Comparison of ENCODE assay signal across 8 cellular contexts in genomic region chr13:98142427-98143156, GRCh38. TPM values are rescaled to one million over a fixed set of nuclear protein-coding genes. Genes with fewer than 3 reads are reported as not detected.
DNase-seq lines count a peak whose midpoint lies in the region; ATAC-seq and TF ChIP-seq lines count a peak whose summit lies in the region.

A gene with protein sequence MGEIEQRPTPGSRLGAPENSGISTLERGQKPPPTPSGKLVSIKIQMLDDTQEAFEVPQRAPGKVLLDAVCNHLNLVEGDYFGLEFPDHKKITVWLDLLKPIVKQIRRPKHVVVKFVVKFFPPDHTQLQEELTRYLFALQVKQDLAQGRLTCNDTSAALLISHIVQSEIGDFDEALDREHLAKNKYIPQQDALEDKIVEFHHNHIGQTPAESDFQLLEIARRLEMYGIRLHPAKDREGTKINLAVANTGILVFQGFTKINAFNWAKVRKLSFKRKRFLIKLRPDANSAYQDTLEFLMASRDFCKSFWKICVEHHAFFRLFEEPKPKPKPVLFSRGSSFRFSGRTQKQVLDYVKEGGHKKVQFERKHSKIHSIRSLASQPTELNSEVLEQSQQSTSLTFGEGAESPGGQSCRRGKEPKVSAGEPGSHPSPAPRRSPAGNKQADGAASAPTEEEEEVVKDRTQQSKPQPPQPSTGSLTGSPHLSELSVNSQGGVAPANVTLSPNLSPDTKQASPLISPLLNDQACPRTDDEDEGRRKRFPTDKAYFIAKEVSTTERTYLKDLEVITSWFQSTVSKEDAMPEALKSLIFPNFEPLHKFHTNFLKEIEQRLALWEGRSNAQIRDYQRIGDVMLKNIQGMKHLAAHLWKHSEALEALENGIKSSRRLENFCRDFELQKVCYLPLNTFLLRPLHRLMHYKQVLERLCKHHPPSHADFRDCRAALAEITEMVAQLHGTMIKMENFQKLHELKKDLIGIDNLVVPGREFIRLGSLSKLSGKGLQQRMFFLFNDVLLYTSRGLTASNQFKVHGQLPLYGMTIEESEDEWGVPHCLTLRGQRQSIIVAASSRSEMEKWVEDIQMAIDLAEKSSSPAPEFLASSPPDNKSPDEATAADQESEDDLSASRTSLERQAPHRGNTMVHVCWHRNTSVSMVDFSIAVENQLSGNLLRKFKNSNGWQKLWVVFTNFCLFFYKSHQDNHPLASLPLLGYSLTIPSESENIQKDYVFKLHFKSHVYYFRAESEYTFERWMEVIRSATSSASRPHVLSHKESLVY (plus strand): TSS chr13:98143094. CDS start chr13:98213243, 70,149 bp downstream.

- no peaks in the 10 kb centered on the region for H3K9me3 ChIP-seq in subcutaneous abdominal adipose tissue (ENCODE audit: control insufficient read depth in 5 of 5, low read length in 5 of 5)

- ATAC-seq in HG02588 (IDR thresholded peaks at IDR 0.05; ENCODE audit: unreplicated experiment): peak; percentile 78
- ATAC-seq in activated B cell treated with CpG ODN at 0.5 μM for 24 hours (ENCODE audit: low read depth): peak; percentile 72

- POLR2A ChIA-PET in activated B cell treated with CpG ODN at 0.5 μM for 24 hours (lab: Charles Lee): no interaction called here

- H3K4me1 ChIP-seq in mesendoderm (ENCODE audit: control insufficient read depth, low read depth, low read length) (peaks cover 9% of the 10 kb centered on the region), subcutaneous abdominal adipose tissue (ENCODE audit: control insufficient read depth in 5 of 5, insufficient read depth in 5 of 5, low read length in 5 of 5) (peaks cover 0 to 26% (median 23%) of the 10 kb centered on the region in 5 donors)

- no peak within 1 kb of the TSS for H4K8ac ChIP-seq in mesendoderm (ENCODE audit: low read depth, low read length)

- peaks cover 3% of the 10 kb centered on the region for H3K79me1 ChIP-seq in mesendoderm (ENCODE audit: low read length)

- H4K5ac ChIP-seq in mesendoderm (ENCODE audit: low read length): no peak within 1 kb of the TSS

- H3K9ac ChIP-seq in mesendoderm (ENCODE audit: low read length) (peak within 1 kb of the TSS; percentile 78), subcutaneous abdominal adipose tissue (ENCODE audit: low read length in 5 of 5) (peak within 1 kb of the TSS; percentile 70 to 76 (median 72))

- peaks cover 31% of the 10 kb centered on the region for H3K79me2 ChIP-seq in mesendoderm (ENCODE audit: control insufficient read depth, insufficient read depth, low read length)

- no peak within 1 kb of the TSS for H2BK5ac ChIP-seq in mesendoderm (ENCODE audit: low read length)

- peak within 1 kb of the TSS; percentile 86 for H3K4me2 ChIP-seq in mesendoderm (ENCODE audit: low read length)

- DNase-seq in activated CD8-positive, alpha-beta memory T cell treated with anti-CD3 and anti-CD28 coated beads for 24 hours: peak; percentile 67
- no peak for DNase-seq in activated CD8-positive, alpha-beta memory T cell treated with anti-CD3 and anti-CD28 coated beads, Interleukin-2, amount 50 U/mL, for 4 hours
- DNase-seq in NCI-H1417 treated with DMSO at 0.1 percent for 48 hours (lab: John Stamatoyannopoulos, UW) (peak; percentile 76), activated B cell treated with CpG ODN at 0.5 μM for 24 hours (peak; percentile 32), epidermal melanocyte (ENCODE audit: insufficient read length, low spot score) (peak; percentile 72), mesendoderm (peak; percentile 84)

- H2BK15ac ChIP-seq in mesendoderm (replicated peaks; ENCODE audit: low read depth): peak within 1 kb of the TSS; percentile 79

- peak within 1 kb of the TSS; percentile 88 for H3K27ac ChIP-seq in mesendoderm (ENCODE audit: low read depth, low read length)
- H3K27ac ChIP-seq in subcutaneous abdominal adipose tissue (ENCODE audit: low read depth, low read length): peak within 1 kb of the TSS; percentile 46

- H3K27me3 Mint-ChIP-seq in activated B cell treated with CpG ODN at 0.5 μM for 24 hours: peaks cover 44% of the 10 kb centered on the region

- H3K56ac ChIP-seq in mesendoderm (ENCODE audit: low read length): peak within 1 kb of the TSS; percentile 94

- no peaks in the 10 kb centered on the region for H3K36me3 Mint-ChIP-seq in activated B cell treated with CpG ODN at 0.5 μM for 24 hours (ENCODE audit: low read depth)

- no peak within 1 kb of the TSS for H2AK5ac ChIP-seq in mesendoderm (ENCODE audit: low read length)

- H3K4me3 ChIP-seq in mesendoderm (ENCODE audit: low read length) (peak within 1 kb of the TSS; percentile 81), subcutaneous abdominal adipose tissue (ENCODE audit: low read depth in 1 of 5, low read length in 5 of 5) (peak within 1 kb of the TSS; percentile 72 to 83 (median 73))

- H3K36me3 ChIP-seq in mesendoderm (ENCODE audit: control insufficient read depth, insufficient read depth, low read length) (no peaks in the 10 kb centered on the region), subcutaneous abdominal adipose tissue (ENCODE audit: control insufficient read depth in 5 of 5, insufficient read depth in 5 of 5, low read length in 5 of 5) (no peaks in the 10 kb centered on the region)

- H3K4me1 Mint-ChIP-seq in activated B cell treated with CpG ODN at 0.5 μM for 24 hours: peaks cover 18% of the 10 kb centered on the region

- intact Hi-C loops in activated B cell treated with CpG ODN at 0.5 μM for 24 hours (cut with micrococcal nuclease): loop anchor here (10.0 kb wide), 1 partner anchor 532 kb away; no protein-coding TSS in a partner anchor

- H3K18ac ChIP-seq in mesendoderm (ENCODE audit: low read length): peak within 1 kb of the TSS; percentile 100

- TF ChIP-seq CTCF in activated B cell treated with CpG ODN at 0.5 μM for 24 hours (IDR thresholded peaks at IDR 0.05): no peak

- WGBS in mesendoderm (ENCODE audit: extremely low coverage, insufficient coverage, low lambda C conversion rate): no CpG with 5 or more reads among the region's 95 CpGs

- CTCF ChIA-PET in activated B cell treated with CpG ODN at 0.5 μM for 24 hours (lab: Charles Lee): no interaction called here

- no peak within 1 kb of the TSS for H3K27ac Mint-ChIP-seq in activated B cell treated with CpG ODN at 0.5 μM for 24 hours

- no peaks in the 10 kb centered on the region for H3K9me3 Mint-ChIP-seq in activated B cell treated with CpG ODN at 0.5 μM for 24 hours

- H3K4me3 Mint-ChIP-seq in activated B cell treated with CpG ODN at 0.5 μM for 24 hours: peak within 1 kb of the TSS; percentile 70

- no peak within 1 kb of the TSS for H3K23ac ChIP-seq in mesendoderm (ENCODE audit: low read length)

- H3K27me3 ChIP-seq in mesendoderm (ENCODE audit: insufficient read depth, low read length, poor library complexity) (no peaks in the 10 kb centered on the region), subcutaneous abdominal adipose tissue (ENCODE audit: control insufficient read depth in 5 of 5, insufficient read depth in 4 of 5, low read length in 5 of 5) (no peaks in the 10 kb centered on the region)

- H3K4ac ChIP-seq in mesendoderm (ENCODE audit: low read depth, low read length): peak within 1 kb of the TSS; percentile 99

- H2BK120ac ChIP-seq in mesendoderm (ENCODE audit: low read depth, low read length): peak within 1 kb of the TSS; percentile 97

RNA-seq across cellular contexts. Expression of the gene that starts here (rescaled TPM):
- total RNA-seq in activated B cell treated with CpG ODN at 0.5 μM for 24 hours: 0.95 and 2.1 TPM in 2 replicates
- 92.7 TPM for polyA plus RNA-seq in mesendoderm (2013, experiment 1 of 2)
- 92.0 TPM for polyA plus RNA-seq in mesendoderm (2013, experiment 2 of 2)
